ENCODE assay signal across 12 cellular contexts in genomic region chr12:111434049-111434448, GRCh38. TPM values are rescaled to one million over a fixed set of nuclear protein-coding genes. Genes with fewer than 3 reads are reported as not detected.
A peak's percentile ranks its signal among the peaks of the same experiment; 100 is the strongest.
DNase-seq lines count a peak whose midpoint lies in the region; ATAC-seq, FAIRE-seq and TF ChIP-seq lines count a peak whose summit lies in the region.
"Had no signal": no experiment of that assay in that cellular context is flagged by ENCODE, and none has a peak within 500 bp of the region (broad histone marks: within the 10 kb centered on the region; RNA-seq: fewer than 3 reads in every experiment).

No MANE protein-coding gene starts in this region.

- peak overlapping the region; percentile 98 for H3K27ac ChIP-seq in CD4-positive, alpha-beta memory T cell (ENCODE audit: low read depth, low read length)
- H3K27ac ChIP-seq in MM.1S (ENCODE audit: low read length) (peak overlapping the region; percentile 89; the same call in 1 of the 2 replicates), pancreas (peak overlapping the region; percentile 39 to 72 (median 52))
- H3K27ac ChIP-seq: VCaP had no signal

- CTCF ChIA-PET in CD4-positive, alpha-beta memory T cell (lab: Charles Lee; ENCODE audit: partially characterized antibody) = interaction anchor here (1.1 to 7.1 kb wide), 8 partner anchors 9 to 94 kb away, joined by 4 to 99 read pairs (median 26); partner anchors contain the start of gene SH2B3

- H3K36me3 Mint-ChIP-seq in CD4-positive, alpha-beta memory T cell = peaks cover 5 to 32% of the 10 kb centered on the region in 2 donors
- H3K36me3 Mint-ChIP-seq in effector memory CD8-positive, alpha-beta T cell (ENCODE audit: insufficient read depth) = peaks cover 70% of the 10 kb centered on the region

- H3K9me3 Mint-ChIP-seq in CD4-positive, alpha-beta memory T cell = no peaks in the 10 kb centered on the region
- H3K9me3 Mint-ChIP-seq in effector memory CD8-positive, alpha-beta T cell = no peaks in the 10 kb centered on the region

- H2AFZ ChIP-seq in MM.1S (ENCODE audit: low read length) = no peak overlapping the region

- intact Hi-C loops in CD4-positive, alpha-beta memory T cell (cut with micrococcal nuclease) = loop anchor here (1.0 kb wide), 2 partner anchors 8 to 17 kb away; no protein-coding TSS in a partner anchor
- intact Hi-C loops in pancreas (cut with DNase I) = no loop called here

- no peaks in the 10 kb centered on the region for H3K27me3 Mint-ChIP-seq in CD4-positive, alpha-beta memory T cell
- no peaks in the 10 kb centered on the region for H3K27me3 Mint-ChIP-seq in effector memory CD8-positive, alpha-beta T cell

- no peak for TF ChIP-seq CTCF in MM.1S (IDR thresholded peaks at IDR 0.05; ENCODE audit: low read length)
- TF ChIP-seq CTCF in pancreas (IDR thresholded peaks at IDR 0.05) = no peak

- 18 to 25% methylated on average over 3 of the region's 3 CpGs for whole genome bisulfite sequencing in pancreas, 2 donors

- H3K9me2 ChIP-seq in MM.1S (replicated peaks; ENCODE audit: insufficient read depth, low read length) = no peaks in the 10 kb centered on the region

- peaks cover 68 to 98% (median 84%) of the 10 kb centered on the region in 4 donors for H3K4me1 Mint-ChIP-seq in CD4-positive, alpha-beta memory T cell
- H3K4me1 Mint-ChIP-seq in effector memory CD8-positive, alpha-beta T cell (ENCODE audit: low read depth in 2 of 2) = peaks cover 90 to 92% of the 10 kb centered on the region in 2 donors

- peak overlapping the region; percentile 74 for H3K4me2 ChIP-seq in MM.1S (ENCODE audit: low read depth, low read length)

- H4K20me1 ChIP-seq in MM.1S (ENCODE audit: insufficient read depth, low read length) = no peaks in the 10 kb centered on the region

- H3K27me3 ChIP-seq in CD4-positive, alpha-beta memory T cell (ENCODE audit: insufficient read depth, low read length) = no peaks in the 10 kb centered on the region
- H3K27me3 ChIP-seq in MM.1S (replicated peaks; ENCODE audit: insufficient read depth, low read length) (no peaks in the 10 kb centered on the region), pancreas (no peaks in the 10 kb centered on the region)

- H3K9me3 ChIP-seq in CD4-positive, alpha-beta memory T cell (ENCODE audit: control insufficient read depth in 1 of 2, low read length in 2 of 2) = no peaks in the 10 kb centered on the region
- H3K9me3 ChIP-seq in MM.1S (replicated peaks; ENCODE audit: insufficient read depth, low read length) (no peaks in the 10 kb centered on the region), pancreas (no peaks in the 10 kb centered on the region)

- no peak for ATAC-seq in effector memory CD8-positive, alpha-beta T cell (replicated peaks)
- ATAC-seq in pancreas = peak in 2 of 4 donors; percentile 11 to 26

- H3K9ac ChIP-seq in MM.1S (ENCODE audit: low read length) = peak overlapping the region; percentile 60; the same call in 1 of the 2 replicates

- no peak for FAIRE-seq in pancreas (lab: Jason Lieb, UNC)
- FAIRE-seq: colon had no signal

- peaks cover 39% of the 10 kb centered on the region for H3K79me2 ChIP-seq in MM.1S (ENCODE audit: low read length)

- peak overlapping the region; percentile 86 to 91 (median 88) for H3K4me3 Mint-ChIP-seq in CD4-positive, alpha-beta memory T cell
- peak overlapping the region; percentile 93 to 94 for H3K4me3 Mint-ChIP-seq in effector memory CD8-positive, alpha-beta T cell

- POLR2A ChIA-PET in CD4-positive, alpha-beta memory T cell (lab: Charles Lee; ENCODE audit: partially characterized antibody) = interaction anchor here (1.0 to 27.1 kb wide), 7 partner anchors 9 to 1435 kb away, joined by 3 to 683 read pairs (median 17); partner anchors contain the start of genes ANKRD13A, ATXN2, MAPKAPK5 and SH2B3

- H3K27ac Mint-ChIP-seq in CD4-positive, alpha-beta memory T cell = peak overlapping the region; percentile 98 to 100 (median 99)
- peak overlapping the region; percentile 100 for H3K27ac Mint-ChIP-seq in effector memory CD8-positive, alpha-beta T cell

- H3K36me3 ChIP-seq in CD4-positive, alpha-beta memory T cell (ENCODE audit: insufficient read depth, low read length) = no peaks in the 10 kb centered on the region
- H3K36me3 ChIP-seq in MM.1S (replicated peaks; ENCODE audit: insufficient read depth, low read length) (no peaks in the 10 kb centered on the region), pancreas (no peaks in the 10 kb centered on the region)

- no peak for DNase-seq in CD4-positive, alpha-beta memory T cell
- no peak for DNase-seq in MM.1S
- DNase-seq in effector memory CD8-positive, alpha-beta T cell = no peak
- DNase-seq in pancreas = no peak
- DNase-seq in medulla oblongata (ENCODE audit: extremely low spot score) = no peak
- DNase-seq in NCI-H524 treated with DMSO at 0.1 percent for 48 hours (lab: John Stamatoyannopoulos, UW) = no peak
- DNase-seq in midbrain (lab: John Stamatoyannopoulos, UW) = no peak
- DNase-seq in G401 (ENCODE audit: low spot score) = no peak
- DNase-seq: DND-41, NCI-H2171 had no signal

- peaks cover 11% of the 10 kb centered on the region; the same call in 1 of the 2 replicates for H3F3A ChIP-seq in MM.1S (ENCODE audit: insufficient read depth, low read length)

- peak overlapping the region in 1 of 2 donors; percentile 38 for H3K4me3 ChIP-seq in CD4-positive, alpha-beta memory T cell (ENCODE audit: low read length in 2 of 2)
- H3K4me3 ChIP-seq in MM.1S (ENCODE audit: low read length) (peak overlapping the region; percentile 37; the same call in 1 of the 2 replicates), pancreas (peak overlapping the region in 1 of 4 donors; percentile 9)

- peaks cover 98% of the 10 kb centered on the region for H3K4me1 ChIP-seq in CD4-positive, alpha-beta memory T cell (ENCODE audit: insufficient read depth, low read length)
- H3K4me1 ChIP-seq in MM.1S (ENCODE audit: low read length) = peaks cover 41% of the 10 kb centered on the region
- H3K4me1 ChIP-seq in pancreas = peaks cover 18 to 42% (median 29%) of the 10 kb centered on the region in 3 donors

- in situ Hi-C loops in G401 (cut with HindIII; ENCODE audit: low sequenced_read_pairs) = no loop called here

RNA-seq across cellular contexts. Expression of gene SH2B3, which starts 28.3 kb away (rescaled TPM):
- total RNA-seq in CD4-positive, alpha-beta memory T cell = 10 to 100 TPM; 25.3 to 28.2 TPM
- polyA plus RNA-seq in CD4-positive, alpha-beta memory T cell = 10 to 100 TPM in 1 of 2 donors, 1 to 10 TPM in 1; 4.2 to 14.2 TPM
- 10 to 100 TPM in 3 of 6 donors, 1 to 10 TPM in 3; 5.4 to 15.0 (median 9.3) TPM for total RNA-seq in pancreas
- 1 to 10 TPM; 2.8 to 4.1 TPM for polyA plus RNA-seq in pancreas
- total RNA-seq in G401 (2014; rRNA removed; shearing (Covaris generic)) = 5.7 and 9.9 TPM in 2 replicates
